Comparison of ENCODE assay signal across 8 cellular contexts in genomic region chr5:134411546-134412266, GRCh38. TPM values are rescaled to one million over a fixed set of nuclear protein-coding genes. Genes with fewer than 3 reads are reported as not detected.
DNase-seq lines count a peak whose midpoint lies in the region; ATAC-seq, FAIRE-seq and TF ChIP-seq lines count a peak whose summit lies in the region.

TSS of gene CDKN2AIPNL (minus strand) at chr5:134411881. CDS start at chr5:134411854, 27 bp downstream.

- H3K4me3 ChIP-seq in adrenal gland (peak within 1 kb of the TSS; percentile 16 to 90 (median 65)), heart left ventricle (peak within 1 kb of the TSS; percentile 62 to 98 (median 76)), upper lobe of right lung (peak within 1 kb of the TSS; percentile 92)

- H3K4me1 ChIP-seq in adrenal gland (replicated peaks in 1 of 2) (peaks cover 13 to 16% of the 10 kb centered on the region in 2 donors), heart left ventricle (peaks cover 0 to 37% (median 22%) of the 10 kb centered on the region in 12 donors), upper lobe of right lung (peaks cover 22% of the 10 kb centered on the region)

- H3K9me3 Mint-ChIP-seq in progenitor cell of endocrine pancreas (ENCODE audit: low read depth): no peaks in the 10 kb centered on the region

- H3K36me3 Mint-ChIP-seq in progenitor cell of endocrine pancreas (ENCODE audit: insufficient read depth): no peaks in the 10 kb centered on the region

- peak; percentile 94 for DNase-seq in GM12892 (ENCODE audit: insufficient read length)
- peak; percentile 51 for DNase-seq in NCI-H128 (lab: John Stamatoyannopoulos, UW; ENCODE audit: unreplicated experiment)
- DNase-seq in T-helper 1 cell: peak; percentile 72 to 91 (median 82)
- peak; percentile 89 to 93 (median 90) for DNase-seq in adrenal gland
- peak; percentile 92 to 97 (median 94) for DNase-seq in heart left ventricle
- peak; percentile 84 for DNase-seq in progenitor cell of endocrine pancreas (ENCODE audit: low spot score, unreplicated experiment)
- peak; percentile 96 for DNase-seq in upper lobe of right lung

- peak within 1 kb of the TSS; percentile 89 for H3K27ac Mint-ChIP-seq in progenitor cell of endocrine pancreas

- H3K27me3 ChIP-seq in adrenal gland (no peaks in the 10 kb centered on the region), heart left ventricle (no peaks in the 10 kb centered on the region), upper lobe of right lung (no peaks in the 10 kb centered on the region)

- H3K9me3 ChIP-seq in adrenal gland (replicated peaks in 1 of 3): no peaks in the 10 kb centered on the region
- H3K9me3 ChIP-seq in heart left ventricle: no peaks in the 10 kb centered on the region
- H3K9me3 ChIP-seq in upper lobe of right lung: no peaks in the 10 kb centered on the region

- peak; percentile 98 for FAIRE-seq in GM12892 (lab: Jason Lieb, UNC)

- H3K27ac ChIP-seq in adrenal gland: peak within 1 kb of the TSS; percentile 7 to 86 (median 66)
- H3K27ac ChIP-seq in heart left ventricle: peak within 1 kb of the TSS; percentile 69 to 97 (median 90)
- H3K27ac ChIP-seq in upper lobe of right lung: peak within 1 kb of the TSS; percentile 87

- intact Hi-C loops in adrenal gland (cut with DNase I): loop anchor here (5.0 to 10.0 kb wide), 3 partner anchors 113 to 163 kb away; partner anchors contain the start of gene JADE2 (in 2 of the 2)
- intact Hi-C loops in heart left ventricle (cut with DNase I): loop anchor here (1.0 to 5.0 kb wide), 18 partner anchors 25 to 176 kb away; partner anchors contain the start of genes JADE2 (in 2 of the 10) and UBE2B (in 1 of the 10)
- intact Hi-C loops in upper lobe of right lung (cut with DNase I): loop anchor here (10.0 kb wide), 1 partner anchor 53 kb away; no protein-coding TSS in a partner anchor

- TF ChIP-seq POLR2A in GM12892 (IDR thresholded peaks at IDR 0.05; ENCODE audit: low read depth, low read length): peak; percentile 91
- TF ChIP-seq POLR2A in adrenal gland (IDR thresholded peaks at IDR 0.05): peak; percentile 38 to 48
- peak in 1 of 2 donors; percentile 72 for TF ChIP-seq POLR2A in heart left ventricle (IDR thresholded peaks at IDR 0.05)

- peak; percentile 98 for ATAC-seq in HG02759 (IDR thresholded peaks at IDR 0.05; ENCODE audit: unreplicated experiment)
- ATAC-seq in heart left ventricle: peak; percentile 97 to 100 (median 99)
- peak; percentile 100 for ATAC-seq in upper lobe of right lung

- peaks cover 40% of the 10 kb centered on the region for H3K4me1 Mint-ChIP-seq in progenitor cell of endocrine pancreas (ENCODE audit: low read depth)

- H3K4me3 Mint-ChIP-seq in progenitor cell of endocrine pancreas (ENCODE audit: low read depth): peak within 1 kb of the TSS; percentile 93

- peak; percentile 53 to 93 (median 72) for TF ChIP-seq CTCF in adrenal gland (IDR thresholded peaks at IDR 0.05)
- peak; percentile 68 to 95 (median 78) for TF ChIP-seq CTCF in heart left ventricle (IDR thresholded peaks at IDR 0.05)
- peak; percentile 71 for TF ChIP-seq CTCF in progenitor cell of endocrine pancreas (IDR thresholded peaks at IDR 0.05; ENCODE audit: unreplicated experiment)
- TF ChIP-seq CTCF in upper lobe of right lung (IDR thresholded peaks at IDR 0.05): peak; percentile 80

- 0 to 1% (median 0%) methylated on average over 9 to 61 of the region's 61 CpGs for WGBS in adrenal gland, 4 donors
- WGBS in heart left ventricle, 4 donors: 0 to 1% (median 1%) methylated on average over 39 to 61 of the region's 61 CpGs

- no peaks in the 10 kb centered on the region for H3K27me3 Mint-ChIP-seq in progenitor cell of endocrine pancreas

- H3K36me3 ChIP-seq in adrenal gland (replicated peaks in 1 of 2) (no peaks in the 10 kb centered on the region), heart left ventricle (peaks cover 0 to 10% (median 3%) of the 10 kb centered on the region in 9 donors), upper lobe of right lung (peaks cover 2% of the 10 kb centered on the region)

RNA-seq across cellular contexts. Expression of gene CDKN2AIPNL, which starts in this region (rescaled TPM):
- 26.0 TPM for polyA plus RNA-seq in GM12892 (2012; ENCODE audit: missing spikeins)
- total RNA-seq in adrenal gland (10 to 100 TPM; 14.1 to 34.3 (median 28.6) TPM), heart left ventricle (10 to 100 TPM; 26.6 to 38.4 (median 32.3) TPM), progenitor cell of endocrine pancreas (28.3 and 29.0 TPM in 2 replicates), upper lobe of right lung (16.5 TPM)
- polyA plus RNA-seq in adrenal gland (10 to 100 TPM; 29.3 to 63.7 (median 31.1) TPM), heart left ventricle (10 to 100 TPM; 45.1 to 87.5 TPM)

Comparison
In these comparisons a context has a peak if more than half of its experiments do, and no peak if none do; other contexts are left out.
1. Peak in every context shown above with its lines: DNase-seq, ATAC-seq, H3K4me3 ChIP-seq and H3K27ac ChIP-seq.